In the genomic region with DNA sequence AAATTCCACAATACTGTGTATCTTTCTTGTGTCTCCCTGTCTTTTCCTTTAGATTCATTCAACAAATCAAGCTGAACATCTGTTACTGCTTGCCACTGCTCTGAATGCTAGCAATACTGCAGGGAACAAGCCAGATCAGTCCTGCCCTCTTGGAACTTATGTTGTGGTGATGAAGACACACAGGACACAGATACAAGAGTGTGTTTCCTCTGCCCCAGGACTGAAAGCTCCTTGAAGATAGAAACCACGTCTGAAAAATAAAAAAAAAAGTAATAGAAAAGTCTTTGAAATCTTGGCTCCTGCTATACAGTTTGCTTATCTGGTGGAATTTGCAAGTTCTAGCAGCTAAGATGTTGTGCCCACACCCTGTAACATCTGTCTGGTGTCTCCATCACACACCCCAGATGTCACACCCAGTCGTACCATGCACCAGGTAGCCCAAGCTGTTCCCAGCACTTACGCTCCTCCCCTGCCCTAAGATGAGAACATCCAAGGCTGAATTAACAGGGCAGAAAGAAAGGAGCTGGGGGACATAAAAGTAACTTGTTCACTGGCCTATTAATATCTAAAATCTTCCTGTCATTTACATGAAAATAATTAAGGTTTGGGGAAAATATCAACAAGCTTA, we compare ENCODE assay signal across 18 cellular contexts.
DNase-seq lines count a peak whose midpoint lies in the region; TF ChIP-seq lines count a peak whose summit lies in the region.
"Had no signal": no experiment of that assay in that cellular context is flagged by ENCODE, and none has a peak within 500 bp of the region (broad histone marks: within the 10 kb centered on the region; RNA-seq: fewer than 3 reads in every experiment).

No MANE protein-coding gene starts in this region.

- no peak overlapping the region for H3K27ac Mint-ChIP-seq in osteocyte (ENCODE audit: unreplicated experiment)
- H3K27ac Mint-ChIP-seq: CD14-positive monocyte; CD4-positive, alpha-beta memory T cell had no signal

- POLR2A ChIA-PET in HEK293 (lab: Yijun Ruan, JAX): no interaction called here

- TF ChIP-seq POLR2A in esophagus muscularis mucosa (IDR thresholded peaks at IDR 0.05; ENCODE audit: low read depth): no peak

- H3K4me3 ChIP-seq in HEK293 (ENCODE audit: low read depth, low read length) (no peak overlapping the region), esophagus muscularis mucosa (no peak overlapping the region)
- H3K4me3 ChIP-seq: A549, BLaER1, HAP-1, K562 had no signal

- 69% methylated on average over 3 of the region's 3 CpGs for WGBS in esophagus muscularis mucosa

- in situ Hi-C loops in GM13977 (cut with MboI; ENCODE audit: low pct_unique_long_range_greater_than_20kb, low sequenced_read_pairs, unreplicated experiment): no loop called here

- H3K9me3 ChIP-seq in HEK293 (ENCODE audit: control insufficient read depth, insufficient read depth, low read depth, low read length) (no peaks in the 10 kb centered on the region), esophagus muscularis mucosa (no peaks in the 10 kb centered on the region)
- H3K9me3 ChIP-seq: HAP-1 had no signal

- H3K27me3 Mint-ChIP-seq in osteocyte (ENCODE audit: unreplicated experiment): peaks cover 49% of the 10 kb centered on the region

- H3K27ac ChIP-seq in HEK293 (ENCODE audit: extremely low read depth, low read depth, low read length) (no peak overlapping the region), esophagus muscularis mucosa (replicated peaks in 1 of 4) (no peak overlapping the region)
- H3K27ac ChIP-seq: 22Rv1, A549, BLaER1, HL-60 had no signal

- H3K4me1 ChIP-seq in HEK293 (ENCODE audit: control insufficient read depth, insufficient read depth, low read length) (no peaks in the 10 kb centered on the region), esophagus muscularis mucosa (peaks cover 0 to 7% (median 0%) of the 10 kb centered on the region in 4 donors)
- H3K4me1 ChIP-seq: HAP-1 had no signal

- TF ChIP-seq CTCF in HEK293 (tag by site-specific recombination; IDR thresholded peaks at IDR 0.05) (no peak), esophagus muscularis mucosa (IDR thresholded peaks at IDR 0.05) (no peak), osteocyte (IDR thresholded peaks at IDR 0.05) (no peak), GM13977 (IDR thresholded peaks at IDR 0.05; ENCODE audit: extremely low read depth, insufficient read depth, missing control alignments) (no peak)

- no peaks in the 10 kb centered on the region for H3K36me3 ChIP-seq in HEK293 (ENCODE audit: control insufficient read depth in 2 of 2, insufficient read depth in 1 of 2, low read length in 2 of 2)
- no peaks in the 10 kb centered on the region for H3K36me3 ChIP-seq in esophagus muscularis mucosa
- H3K36me3 ChIP-seq: BLaER1, HAP-1 had no signal

- H3K4me1 Mint-ChIP-seq in osteocyte (ENCODE audit: unreplicated experiment): peaks cover 2% of the 10 kb centered on the region
- H3K4me1 Mint-ChIP-seq: CD4-positive, alpha-beta memory T cell had no signal

- no peak overlapping the region for H3K4me3 Mint-ChIP-seq in osteocyte (ENCODE audit: unreplicated experiment)
- H3K4me3 Mint-ChIP-seq: CD14-positive monocyte; CD4-positive, alpha-beta memory T cell had no signal

- CTCF ChIA-PET in HEK293 (lab: Yijun Ruan, JAX): interaction anchor here (0.6 to 0.9 kb wide), 2 partner anchors 9 to 1600 kb away, joined by 3 to 4 read pairs; no protein-coding TSS in a partner anchor

- no peaks in the 10 kb centered on the region for H3K36me3 Mint-ChIP-seq in osteocyte (ENCODE audit: unreplicated experiment)
- H3K36me3 Mint-ChIP-seq: CD14-positive monocyte; CD4-positive, alpha-beta memory T cell had no signal

- H3K9me3 Mint-ChIP-seq in osteocyte (ENCODE audit: unreplicated experiment): no peaks in the 10 kb centered on the region
- H3K9me3 Mint-ChIP-seq: CD14-positive monocyte; CD4-positive, alpha-beta memory T cell had no signal

- no peaks in the 10 kb centered on the region for H3K27me3 ChIP-seq in esophagus muscularis mucosa
- H3K27me3 ChIP-seq: BLaER1 had no signal

- no peak for TF ChIP-seq EP300 in esophagus muscularis mucosa (IDR thresholded peaks at IDR 0.05)

- DNase-seq in DMS 273 (lab: John Stamatoyannopoulos, UW; ENCODE audit: unreplicated experiment) (peak; percentile 14), DMS 273 treated with DMSO at 0.1 percent for 48 hours (lab: John Stamatoyannopoulos, UW) (no peak), esophagus muscularis mucosa (ENCODE audit: extremely low spot score) (peak; percentile 50), osteocyte (ENCODE audit: extremely low spot score, unreplicated experiment) (peak; percentile 15), OCI-M1 (lab: John Stamatoyannopoulos, UW) (no peak), GM13977 (ENCODE audit: low spot score) (no peak), cerebellar cortex (ENCODE audit: low spot score) (no peak)
- DNase-seq: AML-193; CD4-positive, alpha-beta memory T cell; GDM1 had no signal

- intact Hi-C loops in esophagus muscularis mucosa (cut with DNase I): no loop called here

TF ChIP-seq in HEK293, 187 proteins besides CTCF, POLR2A, EP300 and RAD21:
- TF ChIP-seq ZNF341 (tag by site-specific recombination; IDR thresholded peaks at IDR 0.05; ENCODE audit: low read depth): peak; percentile 81
- no peak for TF ChIP-seq ZNF701 (tag by site-specific recombination; IDR thresholded peaks at IDR 0.05)

Comparison
In these comparisons a context has a peak if more than half of its experiments do, and no peak if none do; other contexts are left out.
1. DNase-seq: peak in DMS 273 (single experiment), esophagus muscularis mucosa (single experiment) and osteocyte (single experiment); none in DMS 273 treated with DMSO at 0.1 percent for 48 hours (single experiment), OCI-M1 (single experiment), GM13977 (single experiment) and cerebellar cortex (single experiment).